Comparison of ENCODE assay signal across 8 cellular contexts in the genomic region with DNA sequence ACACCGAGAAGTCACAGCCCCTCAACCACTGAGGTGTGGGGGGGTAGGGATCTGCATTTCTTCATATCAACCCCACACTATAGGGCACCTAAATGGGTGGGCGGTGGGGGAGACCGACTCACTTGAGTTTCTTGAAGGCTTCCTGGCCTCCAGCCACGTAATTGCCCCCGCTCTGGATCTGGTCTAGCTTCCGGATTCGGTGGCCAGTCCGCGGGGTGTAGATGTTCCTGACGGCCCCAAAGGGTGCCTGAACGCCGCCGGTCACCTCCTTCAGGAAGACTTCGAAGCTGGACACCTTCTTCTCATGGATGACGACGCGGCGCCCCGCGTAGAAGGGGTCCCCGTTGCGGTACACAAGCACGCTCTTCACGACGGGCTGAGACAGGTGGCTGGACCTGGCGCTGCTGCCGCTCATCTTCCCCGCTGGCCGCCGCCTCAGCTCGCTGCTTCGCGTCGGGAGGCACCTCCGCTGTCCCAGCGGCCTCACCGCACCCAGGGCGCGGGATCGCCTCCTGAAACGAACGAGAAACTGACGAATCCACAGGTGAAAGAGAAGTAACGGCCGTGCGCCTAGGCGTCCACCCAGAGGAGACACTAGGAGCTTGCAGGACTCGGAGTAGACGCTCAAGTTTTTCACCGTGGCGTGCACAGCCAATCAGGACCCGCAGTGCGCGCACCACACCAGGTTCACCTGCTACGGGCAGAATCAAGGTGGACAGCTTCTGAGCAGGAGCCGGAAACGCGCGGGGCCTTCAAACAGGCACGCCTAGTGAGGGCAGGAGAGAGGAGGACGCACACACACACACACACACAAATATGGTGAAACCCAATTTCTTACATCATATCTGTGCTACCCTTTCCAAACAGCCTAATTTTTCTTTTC. TPM values are rescaled to one million over a fixed set of nuclear protein-coding genes. Genes with fewer than 3 reads are reported as not detected.
DNase-seq lines count a peak whose midpoint lies in the region; ATAC-seq and TF ChIP-seq lines count a peak whose summit lies in the region.

A gene (minus strand): TSS at position 724 of the 883 bp plus-strand sequence. CDS start 309 bp downstream, at position 415.

- TF ChIP-seq CTCF in sigmoid colon (IDR thresholded peaks at IDR 0.05): no peak

- peak within 1 kb of the TSS in 4 of 8 donors; percentile 37 to 69 (median 53) for H3K27ac Mint-ChIP-seq in CD8-positive, alpha-beta memory T cell
- H3K27ac Mint-ChIP-seq in activated naive CD8-positive, alpha-beta T cell treated with anti-CD3 and anti-CD28 coated beads for 36 hours: no peak within 1 kb of the TSS

- ATAC-seq in right cardiac atrium (peak; percentile 33 to 43), HG03039 (IDR thresholded peaks at IDR 0.05; ENCODE audit: unreplicated experiment) (no peak)

- H3K9me3 ChIP-seq in CD8-positive, alpha-beta memory T cell (ENCODE audit: low read length): no peaks in the 10 kb centered on the region
- H3K9me3 ChIP-seq in right cardiac atrium (ENCODE audit: control insufficient read depth, low read length): no peaks in the 10 kb centered on the region
- no peaks in the 10 kb centered on the region for H3K9me3 ChIP-seq in sigmoid colon

- peaks cover 23 to 36% (median 23%) of the 10 kb centered on the region in 3 donors for H3K4me1 Mint-ChIP-seq in CD8-positive, alpha-beta memory T cell
- peaks cover 25% of the 10 kb centered on the region for H3K4me1 Mint-ChIP-seq in activated naive CD8-positive, alpha-beta T cell treated with anti-CD3 and anti-CD28 coated beads for 36 hours

- no peak for TF ChIP-seq POLR2A in sigmoid colon (IDR thresholded peaks at IDR 0.05)

- POLR2A ChIA-PET in CD8-positive, alpha-beta memory T cell (lab: Charles Lee): no interaction called here

- intact Hi-C loops in right cardiac atrium (cut with DNase I): no loop called here
- intact Hi-C loops in sigmoid colon (cut with DNase I): loop anchor here (2.0 kb wide), 1 partner anchor 47 kb away; no protein-coding TSS in a partner anchor

- H3K9me3 Mint-ChIP-seq in CD8-positive, alpha-beta memory T cell: no peaks in the 10 kb centered on the region
- no peaks in the 10 kb centered on the region for H3K9me3 Mint-ChIP-seq in activated naive CD8-positive, alpha-beta T cell treated with anti-CD3 and anti-CD28 coated beads for 36 hours

- H3K4me3 ChIP-seq in CD8-positive, alpha-beta memory T cell (ENCODE audit: low read length): peak within 1 kb of the TSS; percentile 34
- no peak within 1 kb of the TSS for H3K4me3 ChIP-seq in right cardiac atrium (ENCODE audit: low read length)
- peak within 1 kb of the TSS in 3 of 4 donors; percentile 11 to 34 (median 23) for H3K4me3 ChIP-seq in sigmoid colon

- H3K36me3 ChIP-seq in CD8-positive, alpha-beta memory T cell (ENCODE audit: insufficient read depth, low read length): no peaks in the 10 kb centered on the region
- H3K36me3 ChIP-seq in sigmoid colon: no peaks in the 10 kb centered on the region

- CTCF ChIA-PET in CD8-positive, alpha-beta memory T cell (lab: Charles Lee): interaction anchor here (1.0 kb wide), 1 partner anchor 74 kb away, joined by 3 read pairs; no protein-coding TSS in a partner anchor

- no peak within 1 kb of the TSS for H3K27ac ChIP-seq in CD8-positive, alpha-beta memory T cell (ENCODE audit: low read depth, low read length)
- H3K27ac ChIP-seq in right cardiac atrium (ENCODE audit: low read length) (no peak within 1 kb of the TSS), sigmoid colon (no peak within 1 kb of the TSS)

- no peaks in the 10 kb centered on the region for H3K36me3 Mint-ChIP-seq in CD8-positive, alpha-beta memory T cell
- H3K36me3 Mint-ChIP-seq in activated naive CD8-positive, alpha-beta T cell treated with anti-CD3 and anti-CD28 coated beads for 36 hours: no peaks in the 10 kb centered on the region

- WGBS in right cardiac atrium: 11% methylated on average over 61 of the region's 61 CpGs
- WGBS in sigmoid colon, 2 donors: 3 to 10% methylated on average over 61 of the region's 61 CpGs

- H3K4me3 Mint-ChIP-seq in CD8-positive, alpha-beta memory T cell: peak within 1 kb of the TSS; percentile 79 to 87 (median 83)
- peak within 1 kb of the TSS; percentile 71 for H3K4me3 Mint-ChIP-seq in activated naive CD8-positive, alpha-beta T cell treated with anti-CD3 and anti-CD28 coated beads for 36 hours

- DNase-seq in CD8-positive, alpha-beta memory T cell: peak; percentile 5 to 62 (median 24)
- DNase-seq in NCI-H526 (lab: John Stamatoyannopoulos, UW) (peak; percentile 57 to 73), right cardiac atrium (peak; percentile 13 to 60 (median 49)), sigmoid colon (peak; percentile 64), inferior parietal cortex (ENCODE audit: extremely low spot score) (no peak), NCI-H345 (lab: John Stamatoyannopoulos, UW) (no peak)
- DNase-seq in activated naive CD8-positive, alpha-beta T cell treated with anti-CD3 and anti-CD28 coated beads for 36 hours: peak; percentile 38

- H3K27me3 Mint-ChIP-seq in CD8-positive, alpha-beta memory T cell: peaks cover 2 to 12% of the 10 kb centered on the region in 2 donors
- H3K27me3 Mint-ChIP-seq in activated naive CD8-positive, alpha-beta T cell treated with anti-CD3 and anti-CD28 coated beads for 36 hours: peaks cover 25% of the 10 kb centered on the region

- H3K27me3 ChIP-seq in CD8-positive, alpha-beta memory T cell (ENCODE audit: insufficient read depth, low read length, poor library complexity, severe bottlenecking): no peaks in the 10 kb centered on the region
- no peaks in the 10 kb centered on the region for H3K27me3 ChIP-seq in right cardiac atrium (ENCODE audit: control insufficient read depth, insufficient read depth)
- no peaks in the 10 kb centered on the region for H3K27me3 ChIP-seq in sigmoid colon

- no peak for TF ChIP-seq EP300 in sigmoid colon (IDR thresholded peaks at IDR 0.05)

- peaks cover 15% of the 10 kb centered on the region for H3K4me1 ChIP-seq in CD8-positive, alpha-beta memory T cell (ENCODE audit: insufficient read depth, low read length)
- H3K4me1 ChIP-seq in right cardiac atrium (ENCODE audit: control insufficient read depth, insufficient read depth, low read length) (no peaks in the 10 kb centered on the region), sigmoid colon (peaks cover 4 to 25% (median 17%) of the 10 kb centered on the region in 4 donors)

RNA-seq across cellular contexts. Expression of the gene that starts here (rescaled TPM):
- not detected for total RNA-seq in CD8-positive, alpha-beta memory T cell
- polyA plus RNA-seq in CD8-positive, alpha-beta memory T cell: not detected
- total RNA-seq in activated naive CD8-positive, alpha-beta T cell treated with anti-CD3 and anti-CD28 coated beads for 36 hours: under 1 TPM in 1 of 2 experiments, not detected in 1; 0.04 TPM
- total RNA-seq in right cardiac atrium: not detected
- not detected for polyA plus RNA-seq in right cardiac atrium
- total RNA-seq in sigmoid colon: under 1 TPM in 1 of 4 donors, not detected in 3; under 0.01 TPM
- polyA plus RNA-seq in sigmoid colon: 1 to 10 TPM in 1 of 3 donors, under 1 TPM in 2; 0.46 to 1.6 (median 0.60) TPM

Comparison
In these comparisons a context has a peak if more than half of its experiments do, and no peak if none do; other contexts are left out.
1. Peak in DNase-seq and H3K4me3 ChIP-seq in CD8-positive, alpha-beta memory T cell; RNA of the gene not detected or under 1 TPM.
2. Peak in DNase-seq in activated naive CD8-positive, alpha-beta T cell treated with anti-CD3 and anti-CD28 coated beads for 36 hours; RNA of the gene not detected or under 1 TPM.
3. Peak in DNase-seq and ATAC-seq in right cardiac atrium; RNA of the gene not detected or under 1 TPM.
4. DNase-seq: peak in NCI-H526 (2 of 2) and sigmoid colon (single experiment); none in inferior parietal cortex (single experiment) and NCI-H345 (single experiment).